2 cellular contexts compared by ENCODE assay signal in genomic region chr18:2984703-2985261, GRCh38.
TF ChIP-seq lines count a peak whose summit lies in the region.

No MANE protein-coding gene starts in this region.

TF ChIP-seq in A549, 52 proteins besides CTCF, POLR2A, EP300 and RAD21 (continued from another document):
- TF ChIP-seq, protein P1, sequence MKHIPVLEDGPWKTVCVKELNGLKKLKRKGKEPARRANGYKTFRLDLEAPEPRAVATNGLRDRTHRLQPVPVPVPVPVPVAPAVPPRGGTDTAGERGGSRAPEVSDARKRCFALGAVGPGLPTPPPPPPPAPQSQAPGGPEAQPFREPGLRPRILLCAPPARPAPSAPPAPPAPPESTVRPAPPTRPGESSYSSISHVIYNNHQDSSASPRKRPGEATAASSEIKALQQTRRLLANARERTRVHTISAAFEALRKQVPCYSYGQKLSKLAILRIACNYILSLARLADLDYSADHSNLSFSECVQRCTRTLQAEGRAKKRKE (CRISPR knock-in tag; IDR thresholded peaks at IDR 0.05; ENCODE audit: low read depth), result no peak
- TF ChIP-seq MAX (IDR thresholded peaks at IDR 0.05) (no peak), ZC3H11A (IDR thresholded peaks at IDR 0.05) (no peak), ZFP36 (IDR thresholded peaks at IDR 0.05; ENCODE audit: borderline replicate concordance, partially characterized antibody) (no peak)

TF ChIP-seq in SK-N-SH treated with all-trans-retinoic acid at 6 μM for 48 hours, 23 proteins besides CTCF, POLR2A, EP300 and RAD21 (continued from another document):
- TF ChIP-seq, protein P2, sequence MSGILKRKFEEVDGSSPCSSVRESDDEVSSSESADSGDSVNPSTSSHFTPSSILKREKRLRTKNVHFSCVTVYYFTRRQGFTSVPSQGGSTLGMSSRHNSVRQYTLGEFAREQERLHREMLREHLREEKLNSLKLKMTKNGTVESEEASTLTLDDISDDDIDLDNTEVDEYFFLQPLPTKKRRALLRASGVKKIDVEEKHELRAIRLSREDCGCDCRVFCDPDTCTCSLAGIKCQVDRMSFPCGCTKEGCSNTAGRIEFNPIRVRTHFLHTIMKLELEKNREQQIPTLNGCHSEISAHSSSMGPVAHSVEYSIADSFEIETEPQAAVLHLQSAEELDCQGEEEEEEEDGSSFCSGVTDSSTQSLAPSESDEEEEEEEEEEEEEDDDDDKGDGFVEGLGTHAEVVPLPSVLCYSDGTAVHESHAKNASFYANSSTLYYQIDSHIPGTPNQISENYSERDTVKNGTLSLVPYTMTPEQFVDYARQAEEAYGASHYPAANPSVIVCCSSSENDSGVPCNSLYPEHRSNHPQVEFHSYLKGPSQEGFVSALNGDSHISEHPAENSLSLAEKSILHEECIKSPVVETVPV (CRISPR knock-in tag; IDR thresholded peaks at IDR 0.05), result no peak
- TF ChIP-seq ZNF8 (CRISPR knock-in tag; IDR thresholded peaks at IDR 0.05) (no peak), ISL1 (CRISPR knock-in tag; IDR thresholded peaks at IDR 0.05) (no peak), ZNF70 (CRISPR knock-in tag; IDR thresholded peaks at IDR 0.05) (no peak), GLIS3 (CRISPR knock-in tag; IDR thresholded peaks at IDR 0.05) (no peak), OSR1 (CRISPR knock-in tag; IDR thresholded peaks at IDR 0.05) (no peak), POU6F1 (CRISPR knock-in tag; IDR thresholded peaks at IDR 0.05; ENCODE audit: borderline replicate concordance, low read depth) (no peak), ESRRG (CRISPR knock-in tag; IDR thresholded peaks at IDR 0.05) (no peak)
- TF ChIP-seq, protein P3, sequence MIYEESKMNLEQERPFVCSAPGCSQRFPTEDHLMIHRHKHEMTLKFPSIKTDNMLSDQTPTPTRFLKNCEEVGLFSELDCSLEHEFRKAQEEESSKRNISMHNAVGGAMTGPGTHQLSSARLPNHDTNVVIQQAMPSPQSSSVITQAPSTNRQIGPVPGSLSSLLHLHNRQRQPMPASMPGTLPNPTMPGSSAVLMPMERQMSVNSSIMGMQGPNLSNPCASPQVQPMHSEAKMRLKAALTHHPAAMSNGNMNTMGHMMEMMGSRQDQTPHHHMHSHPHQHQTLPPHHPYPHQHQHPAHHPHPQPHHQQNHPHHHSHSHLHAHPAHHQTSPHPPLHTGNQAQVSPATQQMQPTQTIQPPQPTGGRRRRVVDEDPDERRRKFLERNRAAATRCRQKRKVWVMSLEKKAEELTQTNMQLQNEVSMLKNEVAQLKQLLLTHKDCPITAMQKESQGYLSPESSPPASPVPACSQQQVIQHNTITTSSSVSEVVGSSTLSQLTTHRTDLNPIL (CRISPR knock-in tag; IDR thresholded peaks at IDR 0.05; ENCODE audit: low read depth), result no peak
TF ChIP-seq in SK-N-SH treated with all-trans-retinoic acid at 6 μM for 48 hours: peak in this region for 0.
